ENCODE assay signal across 13 cellular contexts in the genomic region with DNA sequence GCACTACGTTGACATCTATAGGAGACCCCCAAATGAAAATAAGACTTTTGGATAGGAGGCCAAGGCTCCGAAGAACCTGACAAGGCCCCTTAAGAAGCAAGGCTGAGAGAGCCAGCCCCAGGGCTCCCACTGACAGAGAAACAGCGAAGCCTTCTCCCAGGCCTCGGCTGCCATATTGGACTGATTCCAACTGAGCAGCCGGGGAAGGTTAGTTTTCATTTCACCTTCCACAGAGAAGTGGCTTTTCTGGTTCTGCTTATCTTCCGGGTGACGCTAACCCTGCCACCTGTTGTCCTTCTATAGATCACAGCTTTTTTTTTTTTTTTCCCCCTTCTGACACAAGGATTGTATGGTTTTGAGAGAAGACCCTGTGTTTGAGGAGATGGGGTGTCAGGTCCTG.
DNase-seq lines count a peak whose midpoint lies in the region.
"Had no signal": no experiment of that assay in that cellular context is flagged by ENCODE, and none has a peak within 500 bp of the region (broad histone marks: within the 10 kb centered on the region; RNA-seq: fewer than 3 reads in every experiment).

No MANE protein-coding gene starts in this region.

- H3K4me1 ChIP-seq in SJCRH30 = peaks cover 25% of the 10 kb centered on the region

- intact Hi-C loops in activated CD4-positive, alpha-beta memory T cell treated with anti-CD3 and anti-CD28 coated beads for 36 hours (cut with micrococcal nuclease) = no loop called here

- no peak overlapping the region for H3K27ac Mint-ChIP-seq in activated CD4-positive, alpha-beta memory T cell treated with anti-CD3 and anti-CD28 coated beads for 36 hours
- H3K27ac Mint-ChIP-seq: activated CD4-positive, alpha-beta T cell treated with anti-CD3 and anti-CD28 coated beads, Interleukin-2, amount 10 ng/mL, durations not matched to agents 7 days and 5 days had no signal

- POLR2A ChIA-PET in activated CD4-positive, alpha-beta memory T cell treated with anti-CD3 and anti-CD28 coated beads for 36 hours (lab: Charles Lee) = no interaction called here

- H3K9me3 Mint-ChIP-seq in activated CD4-positive, alpha-beta memory T cell treated with anti-CD3 and anti-CD28 coated beads for 36 hours = peaks cover 7% of the 10 kb centered on the region

- no peaks in the 10 kb centered on the region for H3K36me3 ChIP-seq in SJCRH30

- peak overlapping the region; percentile 1; the same call in 1 of the 2 replicates for H3K27ac ChIP-seq in SJCRH30

- no peak overlapping the region for H3K4me3 ChIP-seq in SJCRH30

- CTCF ChIA-PET in activated CD4-positive, alpha-beta memory T cell treated with anti-CD3 and anti-CD28 coated beads for 36 hours (lab: Charles Lee) = no interaction called here

- DNase-seq in DMS153 treated with DMSO at 0.1 percent for 48 hours (lab: John Stamatoyannopoulos, UW; ENCODE audit: unreplicated experiment) (peak; percentile 58), NCI-H146 treated with DMSO at 0.1 percent for 48 hours (lab: John Stamatoyannopoulos, UW; ENCODE audit: unreplicated experiment) (peak; percentile 32), SJCRH30 (peak; percentile 70 to 89), mucosa of gallbladder (ENCODE audit: low spot score) (peak; percentile 70), SIG-M5 (lab: John Stamatoyannopoulos, UW) (no peak), GM19240 (ENCODE audit: insufficient read length, low spot score) (no peak)
- DNase-seq in activated CD8-positive, alpha-beta memory T cell treated with anti-CD3 and anti-CD28 coated beads, Interleukin-2, amount 50 U/mL, for 48 hours = no peak
- DNase-seq in activated CD4-positive, alpha-beta memory T cell treated with anti-CD3 and anti-CD28 coated beads for 36 hours = no peak
- DNase-seq: activated CD4-positive, alpha-beta T cell treated with anti-CD3 and anti-CD28 coated beads, Interleukin-2, amount 10 ng/mL, durations not matched to agents 7 days and 5 days; activated naive CD4-positive, alpha-beta T cell treated with Interleukin-2 at 50 U/mL for 16 hours; islet precursor cell; NCI-H2081 treated with DMSO at 0.1 percent for 48 hours; SW 1271 had no signal

- peaks cover 7% of the 10 kb centered on the region for H3K27me3 Mint-ChIP-seq in activated CD4-positive, alpha-beta memory T cell treated with anti-CD3 and anti-CD28 coated beads for 36 hours

- H3K36me3 Mint-ChIP-seq in activated CD4-positive, alpha-beta memory T cell treated with anti-CD3 and anti-CD28 coated beads for 36 hours = peaks cover 2% of the 10 kb centered on the region

- no peaks in the 10 kb centered on the region for H3K4me1 Mint-ChIP-seq in activated CD4-positive, alpha-beta memory T cell treated with anti-CD3 and anti-CD28 coated beads for 36 hours (ENCODE audit: low read depth)
- H3K4me1 Mint-ChIP-seq: activated CD4-positive, alpha-beta T cell treated with anti-CD3 and anti-CD28 coated beads, Interleukin-2, amount 10 ng/mL, durations not matched to agents 7 days and 5 days had no signal

- H3K9me3 ChIP-seq in SJCRH30 (replicated peaks) = 0 out of 2 replicates have a peak, but pooled peaks cover 3% of the 10 kb centered on the region

- H3K27me3 ChIP-seq in SJCRH30 = no peaks in the 10 kb centered on the region

- no peak overlapping the region for H3K4me3 Mint-ChIP-seq in activated CD4-positive, alpha-beta memory T cell treated with anti-CD3 and anti-CD28 coated beads for 36 hours
- H3K4me3 Mint-ChIP-seq: activated CD4-positive, alpha-beta T cell treated with anti-CD3 and anti-CD28 coated beads, Interleukin-2, amount 10 ng/mL, durations not matched to agents 7 days and 5 days had no signal

Comparison
In these comparisons a context has a peak if more than half of its experiments do, and no peak if none do; other contexts are left out.
1. DNase-seq: peak in DMS153 treated with DMSO at 0.1 percent for 48 hours (single experiment), NCI-H146 treated with DMSO at 0.1 percent for 48 hours (single experiment), SJCRH30 (2 of 2) and mucosa of gallbladder (single experiment); none in SIG-M5 (single experiment), activated CD8-positive, alpha-beta memory T cell treated with anti-CD3 and anti-CD28 coated beads, Interleukin-2, amount 50 U/mL, for 48 hours (single experiment), GM19240 (single experiment) and activated CD4-positive, alpha-beta memory T cell treated with anti-CD3 and anti-CD28 coated beads for 36 hours (single experiment).